28 cellular contexts compared by ENCODE assay signal in the genomic region with DNA sequence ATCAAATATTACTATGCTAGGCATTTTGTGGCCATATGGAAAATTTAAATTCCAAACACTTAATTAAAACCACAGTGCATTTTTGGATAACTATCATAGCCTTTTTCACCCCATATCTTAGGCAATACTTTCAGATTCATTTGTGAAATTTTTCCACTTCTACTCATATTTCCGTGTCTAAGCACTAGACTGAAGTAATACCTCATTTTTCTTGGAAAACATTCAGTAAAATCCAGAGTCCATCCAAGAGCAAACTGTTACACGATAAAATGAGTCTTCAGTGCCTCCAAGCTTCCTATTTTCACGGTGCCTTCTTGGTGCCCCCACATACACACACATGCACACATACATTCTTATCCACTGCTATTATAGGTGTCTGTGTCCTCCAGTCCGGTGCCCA.
A peak's percentile ranks its signal among the peaks of the same experiment; 100 is the strongest.
DNase-seq lines count a peak whose midpoint lies in the region; ATAC-seq and TF ChIP-seq lines count a peak whose summit lies in the region.
"Had no signal": no experiment of that assay in that cellular context is flagged by ENCODE, and none has a peak within 500 bp of the region (broad histone marks: within the 10 kb centered on the region; RNA-seq: fewer than 3 reads in every experiment).

No MANE protein-coding gene starts in this region.

- H3K23ac ChIP-seq in IMR-90 (ENCODE audit: low read depth, low read length), result no peak overlapping the region

- no peak overlapping the region for H3K27ac Mint-ChIP-seq in MCF 10A (ENCODE audit: low read depth, unreplicated experiment)
- H3K27ac Mint-ChIP-seq: activated naive CD4-positive, alpha-beta T cell treated with anti-CD3 and anti-CD28 coated beads, Interleukin-2, amount 50 U/mL, for 72 hours; effector memory CD8-positive, alpha-beta T cell; stimulated activated naive B cell treated with anti-CD40 and anti-IgM and Interleukin-4, amounts not matched to agents 10 μg/mL and 1 μg/mL and 100 μg/mL, for 72 hours had no signal

- no peak overlapping the region for H2BK5ac ChIP-seq in IMR-90 (ENCODE audit: low read depth, low read length, poor library complexity, severe bottlenecking)

- ATAC-seq in IMR-90 (ENCODE audit: low read depth) (peak; percentile 53), aorta (ENCODE audit: low FRiP score) (peak; percentile 72)
- ATAC-seq: activated naive CD4-positive, alpha-beta T cell treated with anti-CD3 and anti-CD28 coated beads, Interleukin-2, amount 50 U/mL, for 72 hours; effector memory CD8-positive, alpha-beta T cell; HepG2; stimulated activated naive B cell treated with anti-CD40 and anti-IgM and Interleukin-4, amounts not matched to agents 10 μg/mL and 1 μg/mL and 100 μg/mL, for 72 hours had no signal

- H3K14ac ChIP-seq in IMR-90 (replicated peaks; ENCODE audit: low read depth, low read length), result no peak overlapping the region

- no peak overlapping the region for H2BK15ac ChIP-seq in IMR-90 (ENCODE audit: low read depth, low read length)

- TF ChIP-seq RAD21 in IMR-90 (IDR thresholded peaks at IDR 0.05; ENCODE audit: low read length), result no peak

- H3K79me2 ChIP-seq in mammary epithelial cell (ENCODE audit: insufficient read depth, low read length) (no peaks in the 10 kb centered on the region), Karpas-422 (ENCODE audit: low read length) (no peaks in the 10 kb centered on the region)

- in situ Hi-C loops in mammary epithelial cell (cut with MboI; ENCODE audit: low sequenced_read_pairs in 2 of 2), result no loop called here
- in situ Hi-C loops in IMR-90 (cut with MboI; ENCODE audit: low sequenced_read_pairs), result no loop called here

- H2AK5ac ChIP-seq in IMR-90 (ENCODE audit: low read depth, low read length), result no peak overlapping the region

- no peak overlapping the region for H3K27ac ChIP-seq in mammary epithelial cell (ENCODE audit: insufficient read depth, low read depth, low read length)
- H3K27ac ChIP-seq in IMR-90 (ENCODE audit: insufficient read depth, low read length), result peak overlapping the region; percentile 90; the same call in 1 of the 2 replicates
- peak overlapping the region in 1 of 2 donors; percentile 12 for H3K27ac ChIP-seq in aorta (ENCODE audit: low read depth in 1 of 2, low read length in 2 of 2)
- H3K27ac ChIP-seq in Karpas-422 (ENCODE audit: low read length), result no peak overlapping the region
- H3K27ac ChIP-seq: 22Rv1, coronary artery, ovary, testis, VCaP had no signal

- no peak overlapping the region for H3K4ac ChIP-seq in IMR-90 (ENCODE audit: low read depth, low read length)

- CTCF ChIA-PET in MCF 10A (lab: Yijun Ruan, JAX), result no interaction called here
- CTCF ChIA-PET in mammary epithelial cell (lab: Charles Lee; ENCODE audit: low non-redundant PET), result no interaction called here
- CTCF ChIA-PET in IMR-90 (lab: Yijun Ruan, JAX), result no interaction called here

- H3K79me1 ChIP-seq in IMR-90 (ENCODE audit: low read depth in 1 of 2, low read length in 2 of 2), result no peaks in the 10 kb centered on the region

- H3K9me1 ChIP-seq in IMR-90 (ENCODE audit: insufficient read depth, low read length), result no peaks in the 10 kb centered on the region

- H2BK20ac ChIP-seq in IMR-90 (ENCODE audit: low read depth, low read length), result no peak overlapping the region

- H3K9ac ChIP-seq in mammary epithelial cell (ENCODE audit: insufficient read depth, low read length) (no peak overlapping the region), IMR-90 (ENCODE audit: low read depth, low read length) (no peak overlapping the region), Karpas-422 (ENCODE audit: low read length) (no peak overlapping the region)

- H3K4me2 ChIP-seq in mammary epithelial cell (ENCODE audit: insufficient read depth, low read depth, low read length) (no peak overlapping the region), IMR-90 (ENCODE audit: low read depth, low read length) (peak overlapping the region; percentile 45; the same call in 1 of the 2 replicates), Karpas-422 (ENCODE audit: low read depth, low read length, poor library complexity, severe bottlenecking) (no peak overlapping the region)

- no peak overlapping the region for H3K56ac ChIP-seq in IMR-90 (ENCODE audit: extremely low read depth, insufficient read depth, low read length)

- dilution Hi-C loops in mammary epithelial cell (cut with HindIII; ENCODE audit: low sequenced_read_pairs) (no loop called here), IMR-90 (cut with HindIII; ENCODE audit: low sequenced_read_pairs, unreplicated experiment) (no loop called here)

- no peaks in the 10 kb centered on the region for H3K27me3 Mint-ChIP-seq in MCF 10A (ENCODE audit: insufficient read depth, unreplicated experiment)
- H3K27me3 Mint-ChIP-seq: effector memory CD8-positive, alpha-beta T cell; stimulated activated naive B cell treated with anti-CD40 and anti-IgM and Interleukin-4, amounts not matched to agents 10 μg/mL and 1 μg/mL and 100 μg/mL, for 72 hours had no signal

- no peak overlapping the region for H3K4me3 Mint-ChIP-seq in MCF 10A (ENCODE audit: unreplicated experiment)
- H3K4me3 Mint-ChIP-seq: effector memory CD8-positive, alpha-beta T cell; stimulated activated naive B cell treated with anti-CD40 and anti-IgM and Interleukin-4, amounts not matched to agents 10 μg/mL and 1 μg/mL and 100 μg/mL, for 72 hours had no signal

- no peak for TF ChIP-seq POLR2A in IMR-90 (IDR thresholded peaks at IDR 0.05; ENCODE audit: low read depth, low read length)

- H2AK9ac ChIP-seq in IMR-90 (replicated peaks; ENCODE audit: low read depth, low read length, poor library complexity), result no peak overlapping the region

- POLR2A ChIA-PET in MCF 10A (lab: Yijun Ruan, JAX) (no interaction called here), IMR-90 (lab: Charles Lee; ENCODE audit: unreplicated experiment) (no interaction called here)

- WGBS in mammary epithelial cell (ENCODE audit: low coverage, missing lambda C conversion rate), result 21% methylated on average over 4 of the region's 4 CpGs
- WGBS in IMR-90 (ENCODE audit: extremely low coverage in 2 of 2, insufficient read length in 1 of 2), 2 experiments, result 10% methylated on average over 2 of the region's 4 CpGs; no CpG with 5 or more reads in 1 of the 2 experiments
- 24 to 28% methylated on average over 4 of the region's 4 CpGs for WGBS in aorta, 2 donors

- H3K27me3 ChIP-seq in mammary epithelial cell (ENCODE audit: insufficient read depth, low read length) (no peaks in the 10 kb centered on the region), IMR-90 (ENCODE audit: control insufficient read depth, insufficient read depth, low read length) (no peaks in the 10 kb centered on the region), aorta (ENCODE audit: control insufficient read depth in 1 of 2, insufficient read depth in 2 of 2, low read length in 1 of 2) (no peaks in the 10 kb centered on the region), Karpas-422 (ENCODE audit: low read length) (no peaks in the 10 kb centered on the region)
- H3K27me3 ChIP-seq: BE2C, ovary, testis had no signal

- H2AFZ ChIP-seq in mammary epithelial cell (ENCODE audit: low read depth, low read length) (no peak overlapping the region), IMR-90 (replicated peaks; ENCODE audit: low read length, poor library complexity) (peak overlapping the region; percentile 58), Karpas-422 (ENCODE audit: low read length) (no peak overlapping the region)

- no peaks in the 10 kb centered on the region for H3K9me2 ChIP-seq in Karpas-422 (replicated peaks; ENCODE audit: insufficient read depth, low read length)

- H4K91ac ChIP-seq in IMR-90 (ENCODE audit: insufficient read depth, low read depth, low read length), result no peak overlapping the region

- no peaks in the 10 kb centered on the region for H3K9me3 ChIP-seq in mammary epithelial cell (replicated peaks; ENCODE audit: insufficient read depth, low read length)
- H3K9me3 ChIP-seq in IMR-90 (ENCODE audit: control insufficient read depth, insufficient read depth, low read length), result no peaks in the 10 kb centered on the region
- H3K9me3 ChIP-seq in aorta (ENCODE audit: control insufficient read depth, low read length), result peaks cover 1% of the 10 kb centered on the region
- H3K9me3 ChIP-seq in Karpas-422 (ENCODE audit: low read length), result peaks cover 30% of the 10 kb centered on the region
- H3K9me3 ChIP-seq: BE2C, ovary, testis had no signal

- BruUV-seq in MCF 10A (replicated peaks; lab: Mats Ljungman, UMichigan) (no TSS peak), mammary epithelial cell (replicated peaks; lab: Mats Ljungman, UMichigan) (no TSS peak), IMR-90 (replicated peaks; lab: Mats Ljungman, UMichigan) (no TSS peak)

- no peak overlapping the region; the same call in 1 of the 2 replicates for H2BK120ac ChIP-seq in IMR-90 (ENCODE audit: low read depth, low read length)

- peak overlapping the region; percentile 89; the same call in 1 of the 2 replicates for H4K5ac ChIP-seq in IMR-90 (ENCODE audit: low read depth, low read length)

- no peaks in the 10 kb centered on the region for H3K36me3 Mint-ChIP-seq in MCF 10A (ENCODE audit: insufficient read depth, unreplicated experiment)

- H3K4me3 ChIP-seq in mammary epithelial cell (replicated peaks in 1 of 3; ENCODE audit: insufficient read depth in 1 of 3, low read depth in 2 of 3, low read length in 3 of 3), result no peak overlapping the region
- H3K4me3 ChIP-seq in IMR-90 (ENCODE audit: insufficient read depth, low read depth, low read length), result no peak overlapping the region
- H3K4me3 ChIP-seq in fibroblast of mammary gland (ENCODE audit: control insufficient read depth, low read depth, low read length), result no peak overlapping the region
- H3K4me3 ChIP-seq in aorta (ENCODE audit: low read length in 2 of 2), result no peak overlapping the region
- no peak overlapping the region for H3K4me3 ChIP-seq in Karpas-422 (ENCODE audit: low read length)
- H3K4me3 ChIP-seq: coronary artery, ovary, testis had no signal

- H4K20me1 ChIP-seq in mammary epithelial cell (ENCODE audit: insufficient read depth, low read length) (no peaks in the 10 kb centered on the region), IMR-90 (ENCODE audit: insufficient read depth, low read length) (no peaks in the 10 kb centered on the region), Karpas-422 (ENCODE audit: insufficient read depth, low read depth, low read length) (no peaks in the 10 kb centered on the region)

- H3K36me3 ChIP-seq in mammary epithelial cell (ENCODE audit: insufficient read depth, low read length) (no peaks in the 10 kb centered on the region), IMR-90 (ENCODE audit: control insufficient read depth, insufficient read depth, low read length) (no peaks in the 10 kb centered on the region), aorta (ENCODE audit: control insufficient read depth in 1 of 2, insufficient read depth in 2 of 2, low read length in 1 of 2) (no peaks in the 10 kb centered on the region), Karpas-422 (ENCODE audit: insufficient read depth, low read length) (no peaks in the 10 kb centered on the region)
- H3K36me3 ChIP-seq: BE2C, ovary had no signal

- peak overlapping the region; percentile 96 for H3K18ac ChIP-seq in IMR-90 (ENCODE audit: low read depth, low read length)

- no peaks in the 10 kb centered on the region for H3K4me1 ChIP-seq in mammary epithelial cell (ENCODE audit: insufficient read depth, low read length)
- peaks cover 2% of the 10 kb centered on the region; the same call in 1 of the 2 replicates for H3K4me1 ChIP-seq in IMR-90 (ENCODE audit: control insufficient read depth, insufficient read depth, low read length)
- peaks cover 0 to 1% of the 10 kb centered on the region in 2 donors for H3K4me1 ChIP-seq in aorta (ENCODE audit: control insufficient read depth in 1 of 2, insufficient read depth in 2 of 2, low read length in 2 of 2)
- H3K4me1 ChIP-seq in Karpas-422 (ENCODE audit: low read length), result no peaks in the 10 kb centered on the region
- H3K4me1 ChIP-seq: testis had no signal

- intact Hi-C loops in MCF 10A (cut with micrococcal nuclease), result no loop called here
- intact Hi-C loops in mammary epithelial cell (cut with micrococcal nuclease), result no loop called here
- intact Hi-C loops in IMR-90 (cut with micrococcal nuclease), result no loop called here
- intact Hi-C loops in aorta (cut with DNase I), result loop anchor here in 1 of 2 donors (5.0 kb wide), 1 partner anchor 59 kb away; no protein-coding TSS in a partner anchor

- TF ChIP-seq CTCF in MCF 10A (IDR thresholded peaks at IDR 0.05; ENCODE audit: unreplicated experiment) (no peak), mammary epithelial cell (conservative IDR thresholded peaks at IDR 0.05 in 1 of 2, IDR thresholded peaks at IDR 0.05 in 1 of 2; ENCODE audit: extremely low read depth in 1 of 2, insufficient read depth in 1 of 2, low read depth in 1 of 2, low read length in 2 of 2) (no peak), IMR-90 (conservative IDR thresholded peaks at IDR 0.05; ENCODE audit: low read depth, low read length) (no peak), fibroblast of mammary gland (conservative IDR thresholded peaks at IDR 0.05; ENCODE audit: control insufficient read depth, insufficient read depth, low read depth, low read length) (no peak)

- H4K8ac ChIP-seq in IMR-90 (ENCODE audit: low read depth in 2 of 2, low read length in 2 of 2), result no peak overlapping the region

- DNase-seq in MCF 10A (ENCODE audit: unreplicated experiment), result peak; percentile 55
- no peak for DNase-seq in mammary epithelial cell
- peak; percentile 29 for DNase-seq in IMR-90
- peak; percentile 59 for DNase-seq in fibroblast of mammary gland (ENCODE audit: low read depth)
- no peak for DNase-seq in aorta
- no peak for DNase-seq in Karpas-422
- DNase-seq in foreskin melanocyte, result no peak
- no peak for DNase-seq in activated CD4-positive, CD25-positive, alpha-beta regulatory T cell (lab: John Stamatoyannopoulos, UW)
- DNase-seq: activated CD4-positive, alpha-beta T cell treated with anti-CD3 and anti-CD28 coated beads for 48 hours; activated CD8-positive, alpha-beta memory T cell treated with anti-CD3 and anti-CD28 coated beads for 24 hours; activated effector memory CD4-positive, alpha-beta T cell treated with Interleukin-2 at 50 U/mL for 16 hours; anterior cingulate cortex; BE2C; effector memory CD8-positive, alpha-beta T cell; hippocampal formation; left cardiac atrium; NCI-H146; NCI-H748 treated with DMSO at 0.1 percent for 48 hours; ovary; SIG-M5; stimulated activated naive B cell treated with anti-CD40 and anti-IgM and Interleukin-4, amounts not matched to agents 10 μg/mL and 1 μg/mL and 100 μg/mL, for 72 hours; T-helper 9 cell; testis had no signal

- peaks cover 6% of the 10 kb centered on the region for H3K4me1 Mint-ChIP-seq in MCF 10A (ENCODE audit: insufficient read depth, unreplicated experiment)
- H3K4me1 Mint-ChIP-seq: stimulated activated naive B cell treated with anti-CD40 and anti-IgM and Interleukin-4, amounts not matched to agents 10 μg/mL and 1 μg/mL and 100 μg/mL, for 72 hours had no signal

- H3K9me3 Mint-ChIP-seq in MCF 10A (ENCODE audit: unreplicated experiment), result no peaks in the 10 kb centered on the region

Comparison
In these comparisons a context has a peak if more than half of its experiments do, and no peak if none do; other contexts are left out.
1. DNase-seq: peak in MCF 10A (single experiment), IMR-90 (single experiment) and fibroblast of mammary gland (single experiment); none in mammary epithelial cell (single experiment), aorta (0 of 2), Karpas-422 (single experiment), foreskin melanocyte (single experiment) and activated CD4-positive, CD25-positive, alpha-beta regulatory T cell (0 of 4).